20 cellular contexts compared by ENCODE assay signal in genomic region chr11:85732968-85733367, GRCh38. TPM values are rescaled to one million over a fixed set of nuclear protein-coding genes. Genes with fewer than 3 reads are reported as not detected.
DNase-seq lines count a peak whose midpoint lies in the region; ATAC-seq and TF ChIP-seq lines count a peak whose summit lies in the region.
"Had no signal": no experiment of that assay in that cellular context is flagged by ENCODE, and none has a peak within 500 bp of the region (broad histone marks: within the 10 kb centered on the region; RNA-seq: fewer than 3 reads in every experiment).

No MANE protein-coding gene starts in this region.

- H3K9me3 ChIP-seq in AG04450 (ENCODE audit: control insufficient read depth, insufficient read depth, low read length), result no peaks in the 10 kb centered on the region

- no peak overlapping the region for H3K4me3 ChIP-seq in AG04450 (ENCODE audit: low read depth, low read length)
- H3K4me3 ChIP-seq: BLaER1 treated with 17β-estradiol and CSF1 and Interleukin-3, amounts not matched to agents 10 nM and 100 nM; GM23248 had no signal

- DNase-seq in AG04450 (ENCODE audit: low read depth, low spot score) (no peak), NCI-H748 (lab: John Stamatoyannopoulos, UW; ENCODE audit: unreplicated experiment) (no peak), posterior vena cava (ENCODE audit: low spot score) (no peak), NCI-H82 treated with DMSO at 0.1 percent for 48 hours (lab: John Stamatoyannopoulos, UW; ENCODE audit: unreplicated experiment) (no peak), NCI-H1048 (lab: John Stamatoyannopoulos, UW) (no peak)
- DNase-seq: GM23248; IMR-90; NCI-H1417; NCI-H1930; NCI-H2171 treated with DMSO at 0.1 percent for 48 hours; NCI-H510A treated with DMSO at 0.1 percent for 48 hours; NK-92 treated with Interleukin-12 subunit alpha and Interleukin-12 subunit beta, amount 100 ng/mL, for 24 hours; OCI-M1; T-helper 9 cell had no signal

- peak; percentile 59 for ATAC-seq in GM19043 (IDR thresholded peaks at IDR 0.05; ENCODE audit: low read depth, unreplicated experiment)
- peak; percentile 72 for ATAC-seq in HG02588 (IDR thresholded peaks at IDR 0.05; ENCODE audit: unreplicated experiment)
- ATAC-seq in HG03108 (IDR thresholded peaks at IDR 0.05; ENCODE audit: unreplicated experiment), result peak; percentile 76
- ATAC-seq: HCT116 had no signal

- CTCF ChIA-PET in AG04450 (lab: Charles Lee), result no interaction called here

- H3K27me3 ChIP-seq in AG04450 (ENCODE audit: control insufficient read depth, insufficient read depth, low read length), result no peaks in the 10 kb centered on the region
- H3K27me3 ChIP-seq: BLaER1 treated with 17β-estradiol and CSF1 and Interleukin-3, amounts not matched to agents 10 nM and 100 nM had no signal

- POLR2A ChIA-PET in AG04450 (lab: Yijun Ruan, JAX), result interaction anchor here (0.6 kb wide), 1 partner anchor 53 kb away, joined by 4 read pairs; no protein-coding TSS in a partner anchor

- peak overlapping the region; percentile 21 for H3K27ac ChIP-seq in AG04450 (ENCODE audit: low read depth, low read length)
- H3K27ac ChIP-seq: 22Rv1; BLaER1 treated with 17β-estradiol and CSF1 and Interleukin-3, amounts not matched to agents 10 nM and 100 nM; GM23248 had no signal

- TF ChIP-seq CTCF in AG04450 (IDR thresholded peaks at IDR 0.05; ENCODE audit: low read depth, low read length), result no peak

- intact Hi-C loops in posterior vena cava (cut with DNase I), result no loop called here

RNA-seq across cellular contexts. Expression of gene CCDC89, which starts 47.0 kb away (rescaled TPM):
- 2.5 and 2.7 TPM in 2 replicates for polyA plus RNA-seq in AG04450 (2011; rRNA removed)
- 6.3 and 7.2 TPM in 2 replicates for polyA minus RNA-seq in AG04450 (2011; rRNA and poly(A)+ RNA removed)
- total RNA-seq in posterior vena cava, result 1 to 10 TPM; 1.3 to 2.5 TPM
